1 cellular context compared by ENCODE assay signal in the genomic region with DNA sequence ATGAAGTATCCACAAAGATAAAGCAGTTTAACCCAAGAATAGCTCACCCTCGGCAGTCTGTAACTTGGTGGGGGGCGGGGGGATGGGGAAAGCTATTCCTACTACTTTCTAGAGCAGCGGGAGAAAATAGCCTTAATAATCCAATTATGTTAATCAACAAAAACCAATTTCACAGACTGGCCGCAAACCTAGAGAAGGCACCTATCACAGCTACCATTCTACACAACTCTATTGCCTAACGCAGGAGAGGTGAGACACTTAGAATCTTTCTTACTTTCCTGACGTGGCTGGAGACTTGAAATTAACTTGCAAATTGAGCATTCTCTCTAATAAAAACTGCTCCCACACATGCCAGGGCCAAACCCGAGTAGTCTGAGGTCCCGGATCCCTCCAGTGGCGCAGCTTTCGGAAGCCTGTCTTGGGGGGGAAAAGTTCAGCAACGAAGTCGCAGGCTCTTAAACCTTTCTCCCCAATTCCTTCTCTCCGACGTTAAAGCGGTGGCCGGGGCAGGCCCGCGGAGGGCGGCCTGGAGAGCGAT.
TF ChIP-seq lines count a peak whose summit lies in the region.

No MANE protein-coding gene starts in this region.

TF ChIP-seq in HEK293, 187 proteins besides CTCF, POLR2A, EP300 and RAD21 (continued from another document):
- peak; percentile 79 for TF ChIP-seq PRDM1 (tag by site-specific recombination; IDR thresholded peaks at IDR 0.05)
- TF ChIP-seq ZNF529 (tag by site-specific recombination; IDR thresholded peaks at IDR 0.05; ENCODE audit: insufficient replicate concordance) = no peak
